11 cellular contexts compared by ENCODE assay signal in the genomic region with DNA sequence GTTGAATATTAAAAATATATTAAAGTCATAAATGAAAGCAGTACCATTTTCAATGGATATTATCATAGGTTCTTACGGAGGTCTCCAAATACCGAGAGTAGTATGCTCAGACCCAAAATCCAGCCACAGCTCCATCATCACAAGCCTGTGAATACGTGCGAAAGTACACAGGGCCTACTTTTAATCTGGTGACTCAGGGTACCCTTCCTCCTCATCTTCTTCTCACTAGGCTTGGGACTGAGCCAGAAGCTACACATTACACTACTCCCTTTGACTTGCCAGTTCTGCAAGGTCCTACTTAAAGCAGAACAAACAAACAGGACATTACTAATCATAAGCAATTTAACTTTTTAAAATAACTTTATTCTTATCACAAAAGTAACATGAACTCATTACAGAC. TPM values are rescaled to one million over a fixed set of nuclear protein-coding genes. Genes with fewer than 3 reads are reported as not detected.
DNase-seq lines count a peak whose midpoint lies in the region; ATAC-seq and TF ChIP-seq lines count a peak whose summit lies in the region.
"Had no signal": no experiment of that assay in that cellular context is flagged by ENCODE, and none has a peak within 500 bp of the region (broad histone marks: within the 10 kb centered on the region; RNA-seq: fewer than 3 reads in every experiment).

No MANE protein-coding gene starts in this region.

- no peaks in the 10 kb centered on the region for H3K27me3 ChIP-seq in CD4-positive, alpha-beta T cell (ENCODE audit: control insufficient read depth, insufficient read depth, low read length)
- no peaks in the 10 kb centered on the region for H3K27me3 ChIP-seq in osteoblast (ENCODE audit: insufficient read depth, low read length)

- no peak overlapping the region for H3K4me3 Mint-ChIP-seq in CD4-positive, alpha-beta T cell
- H3K4me3 Mint-ChIP-seq in activated T-helper 1 cell treated with anti-CD3 and anti-CD28 coated beads, Interleukin-12 subunit alpha, Interleukin-12 subunit beta, Interleukin-2, Interleukin-4 antibody, amounts not matched to agents 30 ng/mL and 10 ng/mL and 1 ng/mL, durations not matched to agents 14 hours and 24 hours and 36 hours: no peak overlapping the region
- H3K4me3 Mint-ChIP-seq: brain, GM23338 had no signal

- H3K4me1 ChIP-seq in osteoblast (ENCODE audit: insufficient read depth, low read length): peaks cover 19% of the 10 kb centered on the region

- ATAC-seq in CD4-positive, alpha-beta T cell (ENCODE audit: poor library complexity): no peak
- ATAC-seq in HG03521 (IDR thresholded peaks at IDR 0.05; ENCODE audit: unreplicated experiment): no peak
- ATAC-seq: GM23338 had no signal

- POLR2A ChIA-PET in CD4-positive, alpha-beta T cell (lab: Charles Lee): no interaction called here

- H3K9me3 Mint-ChIP-seq in CD4-positive, alpha-beta T cell: no peaks in the 10 kb centered on the region
- H3K9me3 Mint-ChIP-seq in activated T-helper 1 cell treated with anti-CD3 and anti-CD28 coated beads, Interleukin-12 subunit alpha, Interleukin-12 subunit beta, Interleukin-2, Interleukin-4 antibody, amounts not matched to agents 30 ng/mL and 10 ng/mL and 1 ng/mL, durations not matched to agents 14 hours and 24 hours and 36 hours: no peaks in the 10 kb centered on the region
- H3K9me3 Mint-ChIP-seq: brain, GM23338, IgD-negative memory B cell had no signal

- TF ChIP-seq CTCF in CD4-positive, alpha-beta T cell (IDR thresholded peaks at IDR 0.05): no peak
- TF ChIP-seq CTCF in choroid plexus epithelial cell (conservative IDR thresholded peaks at IDR 0.05; ENCODE audit: low read depth, low read length): no peak
- no peak for TF ChIP-seq CTCF in osteoblast (IDR thresholded peaks at IDR 0.05; ENCODE audit: extremely low read depth, low read depth, low read length)

- H3K36me3 Mint-ChIP-seq in CD4-positive, alpha-beta T cell (ENCODE audit: low read depth): peaks cover 11% of the 10 kb centered on the region
- H3K36me3 Mint-ChIP-seq in activated T-helper 1 cell treated with anti-CD3 and anti-CD28 coated beads, Interleukin-12 subunit alpha, Interleukin-12 subunit beta, Interleukin-2, Interleukin-4 antibody, amounts not matched to agents 30 ng/mL and 10 ng/mL and 1 ng/mL, durations not matched to agents 14 hours and 24 hours and 36 hours (ENCODE audit: low read depth): peaks cover 7% of the 10 kb centered on the region

- no peak overlapping the region for H2AFZ ChIP-seq in osteoblast (ENCODE audit: low read length)
- H2AFZ ChIP-seq: GM23338 had no signal

- H3K4me1 Mint-ChIP-seq in CD4-positive, alpha-beta T cell (ENCODE audit: low read depth): peaks cover 66% of the 10 kb centered on the region
- peaks cover 32% of the 10 kb centered on the region for H3K4me1 Mint-ChIP-seq in activated T-helper 1 cell treated with anti-CD3 and anti-CD28 coated beads, Interleukin-12 subunit alpha, Interleukin-12 subunit beta, Interleukin-2, Interleukin-4 antibody, amounts not matched to agents 30 ng/mL and 10 ng/mL and 1 ng/mL, durations not matched to agents 14 hours and 24 hours and 36 hours (ENCODE audit: low read depth)
- H3K4me1 Mint-ChIP-seq: GM23338 had no signal

- peak overlapping the region; percentile 50 for H3K4me2 ChIP-seq in osteoblast (ENCODE audit: insufficient read depth, low read length)
- H3K4me2 ChIP-seq: GM23338 had no signal

- H3K9me3 ChIP-seq in CD4-positive, alpha-beta T cell (ENCODE audit: control insufficient read depth, low read length): no peaks in the 10 kb centered on the region
- H3K9me3 ChIP-seq in osteoblast (ENCODE audit: low read depth, low read length): no peaks in the 10 kb centered on the region

- CTCF ChIA-PET in CD4-positive, alpha-beta T cell (lab: Charles Lee): interaction anchor here (1.2 kb wide), 1 partner anchor 212 kb away, joined by 3 read pairs; the partner anchor contains the start of gene ERMP1

- peaks cover 13% of the 10 kb centered on the region for H4K20me1 ChIP-seq in osteoblast (ENCODE audit: insufficient read depth, low read length)

- no peaks in the 10 kb centered on the region for H3K36me3 ChIP-seq in osteoblast (ENCODE audit: insufficient read depth, low read length)

- no peak overlapping the region for H3K4me3 ChIP-seq in choroid plexus epithelial cell (ENCODE audit: low read depth, low read length)
- H3K4me3 ChIP-seq in osteoblast (ENCODE audit: insufficient read depth, low read length): no peak overlapping the region
- H3K4me3 ChIP-seq: GM23338 had no signal

- H3K27ac Mint-ChIP-seq in CD4-positive, alpha-beta T cell: peak overlapping the region; percentile 58
- no peak overlapping the region for H3K27ac Mint-ChIP-seq in activated T-helper 1 cell treated with anti-CD3 and anti-CD28 coated beads, Interleukin-12 subunit alpha, Interleukin-12 subunit beta, Interleukin-2, Interleukin-4 antibody, amounts not matched to agents 30 ng/mL and 10 ng/mL and 1 ng/mL, durations not matched to agents 14 hours and 24 hours and 36 hours
- H3K27ac Mint-ChIP-seq: brain, GM23338 had no signal

- no peak overlapping the region for H3K27ac ChIP-seq in CD4-positive, alpha-beta T cell (ENCODE audit: low read depth, low read length)
- H3K27ac ChIP-seq in osteoblast (ENCODE audit: low read depth, low read length): peak overlapping the region; percentile 24

- intact Hi-C loops in CD4-positive, alpha-beta T cell (cut with DNase I, micrococcal nuclease): loop anchor here (10.0 kb wide), 4 partner anchors 937 to 1133 kb away; partner anchors contain the start of genes CDC37L1 (in 1 of the 2) and KDM4C (in 1 of the 2)
- intact Hi-C loops in activated T-helper 1 cell treated with anti-CD3 and anti-CD28 coated beads, Interleukin-12 subunit alpha, Interleukin-12 subunit beta, Interleukin-2, Interleukin-4 antibody, amounts not matched to agents 30 ng/mL and 10 ng/mL and 1 ng/mL, durations not matched to agents 14 hours and 24 hours and 36 hours (cut with micrococcal nuclease): loop anchor here (10.0 kb wide), 1 partner anchor 787 kb away; no protein-coding TSS in a partner anchor

- peaks cover 33% of the 10 kb centered on the region for H3K79me2 ChIP-seq in osteoblast (ENCODE audit: insufficient read depth, low read length)

- no peaks in the 10 kb centered on the region for H3K27me3 Mint-ChIP-seq in CD4-positive, alpha-beta T cell
- H3K27me3 Mint-ChIP-seq in activated T-helper 1 cell treated with anti-CD3 and anti-CD28 coated beads, Interleukin-12 subunit alpha, Interleukin-12 subunit beta, Interleukin-2, Interleukin-4 antibody, amounts not matched to agents 30 ng/mL and 10 ng/mL and 1 ng/mL, durations not matched to agents 14 hours and 24 hours and 36 hours (ENCODE audit: insufficient read depth): no peaks in the 10 kb centered on the region
- H3K27me3 Mint-ChIP-seq: brain, IgD-negative memory B cell had no signal

- DNase-seq in CD4-positive, alpha-beta T cell: no peak
- DNase-seq in HT1080 (ENCODE audit: low read depth) (peak; percentile 68), choroid plexus epithelial cell (ENCODE audit: low read depth) (peak; percentile 72), osteoblast (ENCODE audit: insufficient read length, low spot score, missing footprints) (peak; percentile 73), islet precursor cell (no peak)
- DNase-seq in activated T-helper 1 cell treated with anti-CD3 and anti-CD28 coated beads, Interleukin-12 subunit alpha, Interleukin-12 subunit beta, Interleukin-2, Interleukin-4 antibody, amounts not matched to agents 30 ng/mL and 10 ng/mL and 1 ng/mL, durations not matched to agents 14 hours and 24 hours and 36 hours (ENCODE audit: low spot score): no peak
- no peak for DNase-seq in activated CD8-positive, alpha-beta memory T cell treated with anti-CD3 and anti-CD28 coated beads, Interleukin-2, amount 50 U/mL, for 48 hours

RNA-seq across cellular contexts. Expression of gene RIC1, which starts 7.6 kb away (rescaled TPM):
- total RNA-seq in CD4-positive, alpha-beta T cell: 10 to 100 TPM; 24.7 to 26.3 TPM
- total RNA-seq in HT1080 (2014; rRNA removed; shearing (Covaris generic)): 13.2 and 14.4 TPM in 2 replicates
- 10.9 and 14.1 TPM in 2 replicates for polyA plus RNA-seq in HT1080 (2015; cell fraction: cytosol; rRNA removed)
- polyA plus RNA-seq in HT1080 (2015; cell fraction: nucleus; rRNA removed): 35.8 and 38.5 TPM in 2 replicates
- total RNA-seq in osteoblast: 45.7 and 51.4 TPM in 2 replicates
- total RNA-seq in activated T-helper 1 cell treated with anti-CD3 and anti-CD28 coated beads, Interleukin-12 subunit alpha, Interleukin-12 subunit beta, Interleukin-2, Interleukin-4 antibody, amounts not matched to agents 30 ng/mL and 10 ng/mL and 1 ng/mL, durations not matched to agents 14 hours and 24 hours and 36 hours: 20.9 and 22.3 TPM in 2 replicates

Comparison
In these comparisons a context has a peak if more than half of its experiments do, and no peak if none do; other contexts are left out.
1. DNase-seq: peak in HT1080 (single experiment), choroid plexus epithelial cell (single experiment) and osteoblast (single experiment); none in CD4-positive, alpha-beta T cell (0 of 10), activated T-helper 1 cell treated with anti-CD3 and anti-CD28 coated beads, Interleukin-12 subunit alpha, Interleukin-12 subunit beta, Interleukin-2, Interleukin-4 antibody, amounts not matched to agents 30 ng/mL and 10 ng/mL and 1 ng/mL, durations not matched to agents 14 hours and 24 hours and 36 hours (single experiment), activated CD8-positive, alpha-beta memory T cell treated with anti-CD3 and anti-CD28 coated beads, Interleukin-2, amount 50 U/mL, for 48 hours (single experiment) and islet precursor cell (single experiment).